28 cellular contexts compared by ENCODE assay signal in the genomic region with DNA sequence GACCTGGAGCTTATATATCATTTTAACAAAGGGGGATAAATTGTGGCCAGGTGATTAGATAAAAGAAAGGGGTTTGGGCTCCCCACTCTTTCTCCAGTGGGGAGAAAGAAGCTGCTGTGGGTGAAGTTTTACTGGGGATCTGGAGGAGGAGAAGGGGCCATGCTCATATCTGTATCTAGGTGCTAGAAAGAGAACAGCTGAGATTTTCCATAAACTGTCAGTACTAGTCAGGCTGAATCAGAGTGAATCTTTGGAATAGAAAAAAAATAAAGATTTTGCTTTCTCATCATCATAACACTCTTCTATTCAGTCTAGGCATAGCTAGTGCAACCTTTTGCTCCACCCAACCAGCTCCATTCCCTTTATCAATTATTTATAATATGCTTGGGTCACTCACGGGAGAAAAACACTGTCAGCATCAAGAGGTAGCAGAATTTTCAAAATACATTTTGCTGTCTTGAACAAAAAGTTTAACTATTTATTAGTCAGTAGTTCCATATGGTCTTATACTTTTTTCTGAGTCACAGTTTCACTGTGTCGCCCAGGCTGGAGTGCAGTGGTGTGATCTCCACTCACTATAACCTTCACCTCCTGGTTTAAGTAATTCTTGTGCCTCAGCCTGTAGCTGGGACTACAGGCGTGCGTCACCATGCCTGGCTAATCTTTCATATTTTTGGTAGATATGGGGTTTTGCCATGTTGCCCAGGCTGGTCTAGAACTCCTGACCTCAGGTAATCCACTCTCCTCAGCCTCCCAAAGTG. TPM values are rescaled to one million over a fixed set of nuclear protein-coding genes. Genes with fewer than 3 reads are reported as not detected.
DNase-seq lines count a peak whose midpoint lies in the region; ATAC-seq and TF ChIP-seq lines count a peak whose summit lies in the region.
"Had no signal": no experiment of that assay in that cellular context is flagged by ENCODE, and none has a peak within 500 bp of the region (broad histone marks: within the 10 kb centered on the region; RNA-seq: fewer than 3 reads in every experiment).

No MANE protein-coding gene starts in this region.

- no peaks in the 10 kb centered on the region for H3K27me3 ChIP-seq in mammary epithelial cell (ENCODE audit: insufficient read depth, low read length)
- H3K27me3 ChIP-seq: pancreas, right atrium auricular region, transverse colon had no signal

- H3K27ac ChIP-seq in mammary epithelial cell (ENCODE audit: insufficient read depth, low read depth, low read length): no peak overlapping the region
- H3K27ac ChIP-seq: epithelial cell of prostate, KMS-11, lower lobe of right lung, pancreas, right atrium auricular region, transverse colon had no signal

- DNase-seq in activated CD4-positive, CD25-positive, alpha-beta regulatory T cell (lab: John Stamatoyannopoulos, UW): no peak
- peak; percentile 52 for DNase-seq in stimulated activated CD4-positive, alpha-beta T cell treated with anti-CD3 and anti-CD28 coated beads, Interleukin-1b, Interleukin-23, amount 100 ng/mL, for 48 hours
- DNase-seq in stimulated activated CD4-positive, alpha-beta T cell treated with anti-CD3 and anti-CD28 coated beads, Interleukin-2, amount 100 ng/mL, for 48 hours: no peak
- peak; percentile 32 for DNase-seq in mammary epithelial cell
- DNase-seq: 8988T; activated naive CD8-positive, alpha-beta T cell treated with anti-CD3 and anti-CD28 coated beads, Interleukin-2, amount 10 ng/mL, durations not matched to agents 7 days and 5 days; CD8-positive, alpha-beta T cell; head of caudate nucleus; kidney glomerular epithelial cell; lower lobe of right lung; mucosa of descending colon; NCI-H1436; NCI-H2107; NCI-H446; pancreas; stimulated activated CD4-positive, alpha-beta T cell treated with anti-CD3 and anti-CD28 coated beads, Interleukin-4, amount 100 ng/mL, for 24 hours; transverse colon had no signal

- intact Hi-C loops in mammary epithelial cell (cut with micrococcal nuclease): no loop called here

- no peak for TF ChIP-seq CTCF in mammary epithelial cell (conservative IDR thresholded peaks at IDR 0.05 in 1 of 2, IDR thresholded peaks at IDR 0.05 in 1 of 2; ENCODE audit: extremely low read depth in 1 of 2, insufficient read depth in 1 of 2, low read depth in 1 of 2, low read length in 2 of 2)

- H3K79me2 ChIP-seq in mammary epithelial cell (ENCODE audit: insufficient read depth, low read length): no peaks in the 10 kb centered on the region

- ATAC-seq in activated CD4-positive, CD25-positive, alpha-beta regulatory T cell treated with anti-CD3 and anti-CD28 coated beads, Interleukin-2, amount 50 U/mL, for 24 hours: peak; percentile 36 to 56
- ATAC-seq in HG03378 (IDR thresholded peaks at IDR 0.05; ENCODE audit: unreplicated experiment) (no peak), GM19452 (IDR thresholded peaks at IDR 0.05; ENCODE audit: unreplicated experiment) (no peak), GM21737 (IDR thresholded peaks at IDR 0.05; ENCODE audit: unreplicated experiment) (no peak)
- ATAC-seq: CD8-positive, alpha-beta T cell; lower lobe of right lung; mucosa of descending colon; pancreas; WTC11 had no signal

- H3K4me1 ChIP-seq in mammary epithelial cell (ENCODE audit: insufficient read depth, low read length): peaks cover 20% of the 10 kb centered on the region
- H3K4me1 ChIP-seq: pancreas, right atrium auricular region had no signal

- H2AFZ ChIP-seq in mammary epithelial cell (ENCODE audit: low read depth, low read length): no peak overlapping the region

- CTCF ChIA-PET in mammary epithelial cell (lab: Charles Lee; ENCODE audit: low non-redundant PET): interaction anchor here (0.6 kb wide), 1 partner anchor 275 kb away, joined by 4 read pairs; no protein-coding TSS in a partner anchor

- H4K20me1 ChIP-seq in mammary epithelial cell (ENCODE audit: insufficient read depth, low read length): no peaks in the 10 kb centered on the region

- no peaks in the 10 kb centered on the region for H3K9me3 ChIP-seq in mammary epithelial cell (replicated peaks; ENCODE audit: insufficient read depth, low read length)
- H3K9me3 ChIP-seq: lower lobe of right lung, mucosa of descending colon, pancreas, right atrium auricular region, transverse colon had no signal

- no peak overlapping the region for H3K9ac ChIP-seq in mammary epithelial cell (ENCODE audit: insufficient read depth, low read length)
- H3K9ac ChIP-seq: KMS-11 had no signal

- H3K36me3 ChIP-seq in mammary epithelial cell (ENCODE audit: insufficient read depth, low read length): no peaks in the 10 kb centered on the region
- H3K36me3 ChIP-seq: lower lobe of right lung, pancreas, right atrium auricular region, transverse colon had no signal

- in situ Hi-C loops in mammary epithelial cell (cut with MboI; ENCODE audit: low sequenced_read_pairs in 2 of 2): no loop called here

- H3K4me3 ChIP-seq in mammary epithelial cell (replicated peaks in 1 of 3; ENCODE audit: insufficient read depth in 1 of 3, low read depth in 2 of 3, low read length in 3 of 3): no peak overlapping the region
- H3K4me3 ChIP-seq: lower lobe of right lung, mucosa of descending colon, pancreas, right atrium auricular region, transverse colon had no signal

- BruUV-seq in mammary epithelial cell (replicated peaks; lab: Mats Ljungman, UMichigan): no TSS peak

- 98% methylated on average over 4 of the region's 4 CpGs for WGBS in mammary epithelial cell (ENCODE audit: low coverage, missing lambda C conversion rate)

- dilution Hi-C loops in mammary epithelial cell (cut with HindIII; ENCODE audit: low sequenced_read_pairs): no loop called here

- no peak overlapping the region for H3K4me2 ChIP-seq in mammary epithelial cell (ENCODE audit: insufficient read depth, low read depth, low read length)
- H3K4me2 ChIP-seq: KMS-11 had no signal

RNA-seq across cellular contexts. Expression of gene ERMP1, which starts 21.3 kb away (rescaled TPM):
- total RNA-seq in mammary epithelial cell: 10 to 100 TPM; 33.0 to 40.9 TPM
- 27.6 TPM for polyA plus RNA-seq in mammary epithelial cell
- polyA minus RNA-seq in mammary epithelial cell: 82.3 TPM

RNA-seq across cellular contexts. Expression of gene MLANA, which starts 36.5 kb away (rescaled TPM):
- total RNA-seq in mammary epithelial cell: not detected
- polyA plus RNA-seq in mammary epithelial cell: not detected
- polyA minus RNA-seq in mammary epithelial cell: not detected
- total RNA-seq: activated naive CD8-positive, alpha-beta T cell treated with anti-CD3 and anti-CD28 coated beads, Interleukin-2, amount 10 ng/mL, durations not matched to agents 7 days and 5 days; CD8-positive, alpha-beta T cell; cerebellum; H1; lower lobe of right lung; mucosa of descending colon; pancreas; right atrium auricular region; transverse colon; WTC11 had no signal
- polyA plus RNA-seq: H1, neural cell, pancreas had no signal

Comparison
In these comparisons a context has a peak if more than half of its experiments do, and no peak if none do; other contexts are left out.
1. DNase-seq: peak in stimulated activated CD4-positive, alpha-beta T cell treated with anti-CD3 and anti-CD28 coated beads, Interleukin-1b, Interleukin-23, amount 100 ng/mL, for 48 hours (single experiment) and mammary epithelial cell (single experiment); none in activated CD4-positive, CD25-positive, alpha-beta regulatory T cell (0 of 4) and stimulated activated CD4-positive, alpha-beta T cell treated with anti-CD3 and anti-CD28 coated beads, Interleukin-2, amount 100 ng/mL, for 48 hours (0 of 2).
2. ATAC-seq: peak in activated CD4-positive, CD25-positive, alpha-beta regulatory T cell treated with anti-CD3 and anti-CD28 coated beads, Interleukin-2, amount 50 U/mL, for 24 hours (2 of 2); none in HG03378 (single experiment), GM19452 (single experiment) and GM21737 (single experiment).